In the genomic region with DNA sequence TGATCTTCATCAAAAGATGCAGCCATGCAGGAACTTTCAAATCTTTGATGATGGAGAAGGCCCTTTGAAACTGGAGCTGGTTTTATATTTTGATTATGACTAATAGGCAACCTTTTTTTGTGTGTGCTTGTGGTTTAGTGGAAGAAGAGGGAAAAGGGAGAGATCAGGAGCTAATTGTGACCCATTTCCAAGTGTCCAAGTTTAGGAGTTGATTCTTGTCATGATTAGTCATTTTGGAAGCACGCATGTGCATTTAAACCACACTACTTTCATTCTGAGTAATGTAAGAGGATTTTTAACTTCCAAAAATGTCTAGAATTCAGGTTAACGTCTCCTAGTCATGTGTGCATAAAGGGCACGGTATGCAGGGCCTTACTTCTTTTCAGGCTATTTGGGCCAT, we compare ENCODE assay signal across 9 cellular contexts. TPM values are rescaled to one million over a fixed set of nuclear protein-coding genes. Genes with fewer than 3 reads are reported as not detected.
DNase-seq lines count a peak whose midpoint lies in the region; FAIRE-seq and TF ChIP-seq lines count a peak whose summit lies in the region.
"Had no signal": no experiment of that assay in that cellular context is flagged by ENCODE, and none has a peak within 500 bp of the region (broad histone marks: within the 10 kb centered on the region; RNA-seq: fewer than 3 reads in every experiment).

No MANE protein-coding gene starts in this region.

- TF ChIP-seq CTCF in left ventricle myocardium inferior (IDR thresholded peaks at IDR 0.05; ENCODE audit: borderline replicate concordance) = no peak

- peak overlapping the region; percentile 88 for H3K4me3 ChIP-seq in left ventricle myocardium inferior

- H3K4me3 Mint-ChIP-seq in activated T-helper 2 cell treated with anti-CD3 and anti-CD28 coated beads, Interferon-gamma antibody, Interleukin-2, Interleukin-4, amounts not matched to agents 10 μg/mL and 5 μg/mL and 100 μg/mL, durations not matched to agents 14 hours and 24 hours and 36 hours (ENCODE audit: low read depth) = peak overlapping the region; percentile 18

- intact Hi-C loops in left ventricle myocardium inferior (cut with micrococcal nuclease) (loop anchor here (10.0 kb wide), 1 partner anchor 91 kb away; no protein-coding TSS in a partner anchor), cardiac septum (cut with DNase I) (loop anchor here (10.0 kb wide), 1 partner anchor 821 kb away; the partner anchor contains the start of gene CD164)
- intact Hi-C loops in activated T-helper 2 cell treated with anti-CD3 and anti-CD28 coated beads, Interferon-gamma antibody, Interleukin-2, Interleukin-4, amounts not matched to agents 10 μg/mL and 5 μg/mL and 100 μg/mL, durations not matched to agents 14 hours and 24 hours and 36 hours (cut with micrococcal nuclease) = loop anchor here (2.0 kb wide), 2 partner anchors 67 to 445 kb away; no protein-coding TSS in a partner anchor

- H3K36me3 Mint-ChIP-seq in activated T-helper 2 cell treated with anti-CD3 and anti-CD28 coated beads, Interferon-gamma antibody, Interleukin-2, Interleukin-4, amounts not matched to agents 10 μg/mL and 5 μg/mL and 100 μg/mL, durations not matched to agents 14 hours and 24 hours and 36 hours (ENCODE audit: low read depth) = peaks cover 41% of the 10 kb centered on the region

- no peaks in the 10 kb centered on the region for H3K9me3 ChIP-seq in left ventricle myocardium inferior (replicated peaks)

- peaks cover 21% of the 10 kb centered on the region for H3K36me3 ChIP-seq in left ventricle myocardium inferior

- H3K4me1 ChIP-seq in left ventricle myocardium inferior = peaks cover 86% of the 10 kb centered on the region

- peak overlapping the region; percentile 98 for H3K27ac ChIP-seq in left ventricle myocardium inferior (replicated peaks)

- H3K4me1 Mint-ChIP-seq in activated T-helper 2 cell treated with anti-CD3 and anti-CD28 coated beads, Interferon-gamma antibody, Interleukin-2, Interleukin-4, amounts not matched to agents 10 μg/mL and 5 μg/mL and 100 μg/mL, durations not matched to agents 14 hours and 24 hours and 36 hours (ENCODE audit: low read depth) = peaks cover 41% of the 10 kb centered on the region

- H3K27me3 Mint-ChIP-seq in activated T-helper 2 cell treated with anti-CD3 and anti-CD28 coated beads, Interferon-gamma antibody, Interleukin-2, Interleukin-4, amounts not matched to agents 10 μg/mL and 5 μg/mL and 100 μg/mL, durations not matched to agents 14 hours and 24 hours and 36 hours (ENCODE audit: low read depth) = peaks cover 27% of the 10 kb centered on the region

- peak overlapping the region; percentile 18 for H3K27ac Mint-ChIP-seq in activated T-helper 2 cell treated with anti-CD3 and anti-CD28 coated beads, Interferon-gamma antibody, Interleukin-2, Interleukin-4, amounts not matched to agents 10 μg/mL and 5 μg/mL and 100 μg/mL, durations not matched to agents 14 hours and 24 hours and 36 hours

- no peak for FAIRE-seq in urothelium cell line (lab: Jason Lieb, UNC)

- no peaks in the 10 kb centered on the region for H3K9me3 Mint-ChIP-seq in activated T-helper 2 cell treated with anti-CD3 and anti-CD28 coated beads, Interferon-gamma antibody, Interleukin-2, Interleukin-4, amounts not matched to agents 10 μg/mL and 5 μg/mL and 100 μg/mL, durations not matched to agents 14 hours and 24 hours and 36 hours

- no peaks in the 10 kb centered on the region for H3K27me3 ChIP-seq in left ventricle myocardium inferior (ENCODE audit: low read depth)

- DNase-seq in left ventricle myocardium inferior = no peak
- no peak for DNase-seq in cardiac septum (ENCODE audit: low spot score)
- no peak for DNase-seq in activated T-helper 2 cell treated with anti-CD3 and anti-CD28 coated beads, Interferon-gamma antibody, Interleukin-2, Interleukin-4, amounts not matched to agents 10 μg/mL and 5 μg/mL and 100 μg/mL, durations not matched to agents 14 hours and 24 hours and 36 hours (ENCODE audit: low spot score)
- DNase-seq in kidney glomerular epithelial cell (lab: John Stamatoyannopoulos, UW) = peak; percentile 83
- peak; percentile 39 for DNase-seq in urothelium cell line (ENCODE audit: low spot score)
- DNase-seq in NK-92 (lab: John Stamatoyannopoulos, UW; ENCODE audit: unreplicated experiment) = no peak
- no peak for DNase-seq in SK-N-DZ (ENCODE audit: low spot score)
- no peak for DNase-seq in NOMO-1 treated with DMSO at 0.1 percent for 48 hours (lab: John Stamatoyannopoulos, UW; ENCODE audit: unreplicated experiment)
- DNase-seq: NCI-H526 treated with DMSO at 0.1 percent for 48 hours had no signal

RNA-seq across cellular contexts. Expression of gene FOXO3, which starts 3.5 kb away (rescaled TPM):
- total RNA-seq in left ventricle myocardium inferior = 34.8 TPM
- 32.1 TPM for total RNA-seq in cardiac septum
- 4.7 and 5.8 TPM in 2 replicates for total RNA-seq in activated T-helper 2 cell treated with anti-CD3 and anti-CD28 coated beads, Interferon-gamma antibody, Interleukin-2, Interleukin-4, amounts not matched to agents 10 μg/mL and 5 μg/mL and 100 μg/mL, durations not matched to agents 14 hours and 24 hours and 36 hours
- polyA plus RNA-seq in SK-N-DZ (2014; cell fraction: cytosol; rRNA removed) = 25.5 and 26.1 TPM in 2 replicates
- polyA plus RNA-seq in SK-N-DZ (2014; cell fraction: nucleus; rRNA removed) = 9.4 and 14.1 TPM in 2 replicates

Comparison
In these comparisons a context has a peak if more than half of its experiments do, and no peak if none do; other contexts are left out.
1. DNase-seq: peak in kidney glomerular epithelial cell (single experiment) and urothelium cell line (single experiment); none in left ventricle myocardium inferior (single experiment), cardiac septum (single experiment), activated T-helper 2 cell treated with anti-CD3 and anti-CD28 coated beads, Interferon-gamma antibody, Interleukin-2, Interleukin-4, amounts not matched to agents 10 μg/mL and 5 μg/mL and 100 μg/mL, durations not matched to agents 14 hours and 24 hours and 36 hours (single experiment), NK-92 (single experiment), SK-N-DZ (single experiment) and NOMO-1 treated with DMSO at 0.1 percent for 48 hours (single experiment).